Comparison of ENCODE assay signal across 22 cellular contexts in the genomic region with DNA sequence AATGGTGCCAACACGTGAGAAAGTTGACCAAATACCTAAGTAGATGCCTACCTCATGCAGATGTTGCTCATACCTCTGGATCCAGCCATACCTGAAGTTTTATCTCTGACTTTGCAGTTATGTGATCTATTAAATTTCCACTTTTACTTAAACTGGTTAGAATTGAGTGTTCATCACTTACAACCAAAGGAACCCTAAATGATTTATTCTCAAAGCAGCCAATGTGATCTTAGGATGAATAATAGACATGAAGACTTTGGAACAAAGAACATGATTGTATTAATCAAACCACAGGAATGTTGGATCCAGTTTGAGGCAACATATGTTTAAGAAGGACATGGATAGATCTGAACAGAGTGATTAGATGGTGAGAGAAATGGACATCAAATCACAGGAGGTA.
"Had no signal": no experiment of that assay in that cellular context is flagged by ENCODE, and none has a peak within 500 bp of the region (broad histone marks: within the 10 kb centered on the region; RNA-seq: fewer than 3 reads in every experiment).

No MANE protein-coding gene starts in this region.

- H3K4me2 ChIP-seq: neural progenitor cell had no signal

- H3K27ac Mint-ChIP-seq: activated naive CD4-positive, alpha-beta T cell treated with anti-CD3 and anti-CD28 coated beads, Interleukin-2, amount 50 U/mL, for 24 hours; activated T-cell treated with anti-CD3 and anti-CD28 coated beads, Interleukin-2, amount 50 U/mL, for 72 hours; naive thymus-derived CD4-positive, alpha-beta T cell; stimulated activated naive CD8-positive, alpha-beta T cell treated with anti-CD3 and anti-CD28 coated beads, Interleukin-15, Interleukin-2, amounts not matched to agents 100 ng/mL and 50 ng/mL, for 24 hours; T-helper 17 cell; type B pancreatic cell had no signal

- H3K9me3 ChIP-seq: ascending aorta, breast epithelium, esophagus muscularis mucosa, heart left ventricle, prostate gland had no signal

- H3K27me3 Mint-ChIP-seq: activated naive CD4-positive, alpha-beta T cell treated with anti-CD3 and anti-CD28 coated beads, Interleukin-2, amount 50 U/mL, for 24 hours had no signal

- H3K9me3 Mint-ChIP-seq: activated naive CD4-positive, alpha-beta T cell treated with anti-CD3 and anti-CD28 coated beads, Interleukin-2, amount 50 U/mL, for 24 hours; activated T-cell treated with anti-CD3 and anti-CD28 coated beads, Interleukin-2, amount 50 U/mL, for 72 hours; naive thymus-derived CD4-positive, alpha-beta T cell; neural progenitor cell; stimulated activated naive CD8-positive, alpha-beta T cell treated with anti-CD3 and anti-CD28 coated beads, Interleukin-15, Interleukin-2, amounts not matched to agents 100 ng/mL and 50 ng/mL, for 24 hours had no signal

- H3K4me1 ChIP-seq: ascending aorta, breast epithelium, prostate gland had no signal

- H3K4me3 Mint-ChIP-seq: activated naive CD4-positive, alpha-beta T cell treated with anti-CD3 and anti-CD28 coated beads, Interleukin-2, amount 50 U/mL, for 24 hours; activated T-cell treated with anti-CD3 and anti-CD28 coated beads, Interleukin-2, amount 50 U/mL, for 72 hours; naive thymus-derived CD4-positive, alpha-beta T cell; neural progenitor cell; stimulated activated naive CD8-positive, alpha-beta T cell treated with anti-CD3 and anti-CD28 coated beads, Interleukin-15, Interleukin-2, amounts not matched to agents 100 ng/mL and 50 ng/mL, for 24 hours; T-helper 17 cell; type B pancreatic cell had no signal

- DNase-seq: activated CD4-positive, CD25-positive, alpha-beta regulatory T cell treated with anti-CD3 and anti-CD28 coated beads, Interleukin-2, amount 50 U/mL, for 72 hours; activated CD8-positive, alpha-beta memory T cell treated with anti-CD3 and anti-CD28 coated beads for 24 hours; activated CD8-positive, alpha-beta memory T cell treated with anti-CD3 and anti-CD28 coated beads, Interleukin-2, amount 50 U/mL, for 48 hours; activated gamma-delta T cell; activated T-cell treated with anti-CD3 and anti-CD28 coated beads, Interleukin-2, amount 50 U/mL, for 72 hours; cerebellar nuclear complex; effector CD4-positive, alpha-beta T cell; heart left ventricle; naive thymus-derived CD4-positive, alpha-beta T cell; right cardiac atrium; stimulated activated CD4-positive, alpha-beta T cell treated with anti-CD3 and anti-CD28 coated beads, Interleukin-15, amount 100 ng/mL, for 24 hours; stimulated activated CD4-positive, alpha-beta T cell treated with anti-CD3 and anti-CD28 coated beads, Interleukin-2, amount 100 ng/mL, for 48 hours; T-helper 17 cell had no signal

- H3K36me3 ChIP-seq: ascending aorta, breast epithelium, esophagus muscularis mucosa, heart left ventricle, neural progenitor cell, prostate gland had no signal

- H3K4me3 ChIP-seq: ascending aorta, breast epithelium, esophagus muscularis mucosa, neural progenitor cell, prostate gland had no signal

- H3K27ac ChIP-seq: ascending aorta, breast epithelium, esophagus muscularis mucosa, neural progenitor cell, prostate gland, VCaP had no signal

- ATAC-seq: activated T-cell treated with anti-CD3 and anti-CD28 coated beads, Interleukin-2, amount 50 U/mL, for 72 hours; heart left ventricle; naive thymus-derived CD4-positive, alpha-beta T cell; right cardiac atrium; T-helper 17 cell had no signal

- H3K36me3 Mint-ChIP-seq: activated naive CD4-positive, alpha-beta T cell treated with anti-CD3 and anti-CD28 coated beads, Interleukin-2, amount 50 U/mL, for 24 hours; naive thymus-derived CD4-positive, alpha-beta T cell; neural progenitor cell; type B pancreatic cell had no signal

- H3K27me3 ChIP-seq: ascending aorta, breast epithelium, esophagus muscularis mucosa, heart left ventricle, neural progenitor cell had no signal

- H3K4me1 Mint-ChIP-seq: activated naive CD4-positive, alpha-beta T cell treated with anti-CD3 and anti-CD28 coated beads, Interleukin-2, amount 50 U/mL, for 24 hours; naive thymus-derived CD4-positive, alpha-beta T cell; T-helper 17 cell had no signal

- H2AFZ ChIP-seq: neural progenitor cell had no signal
